In the genomic region with DNA sequence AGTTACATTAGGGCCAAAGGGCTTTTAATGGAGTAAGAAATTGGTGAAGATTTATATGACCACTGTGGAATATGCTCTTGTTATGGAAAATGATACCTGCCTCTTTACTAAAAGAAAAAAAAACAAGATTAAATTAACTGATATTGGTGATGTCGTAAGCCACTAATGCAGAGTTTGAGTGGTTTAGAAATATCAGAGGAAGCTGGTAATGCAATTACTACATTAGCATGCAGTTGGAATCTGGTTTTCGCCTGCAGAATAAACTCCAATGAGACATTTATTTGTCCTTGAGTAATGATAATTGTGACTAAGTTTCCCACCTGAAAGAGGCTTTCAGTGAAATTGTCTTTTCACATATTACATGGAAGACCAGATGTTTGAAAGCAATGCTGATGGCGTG, we compare ENCODE assay signal across 23 cellular contexts.
"Had no signal": no experiment of that assay in that cellular context is flagged by ENCODE, and none has a peak within 500 bp of the region (broad histone marks: within the 10 kb centered on the region; RNA-seq: fewer than 3 reads in every experiment).

No MANE protein-coding gene starts in this region.

- H3K4me1 ChIP-seq: ascending aorta, sigmoid colon, upper lobe of right lung had no signal

- H3K27ac ChIP-seq: ascending aorta, brain microvascular endothelial cell, hepatocyte, sigmoid colon, upper lobe of right lung, WERI-Rb-1 had no signal

- ATAC-seq: activated CD8-positive, alpha-beta memory T cell treated with anti-CD3 and anti-CD28 coated beads, Interleukin-2, amount 10 ng/mL, durations not matched to agents 7 days and 5 days; activated CD8-positive, alpha-beta T cell treated with anti-CD3 and anti-CD28 coated beads for 36 hours; activated naive CD4-positive, alpha-beta T cell treated with anti-CD3 and anti-CD28 coated beads, Interleukin-2, amount 50 U/mL, for 72 hours; esophagus mucosa; left ventricle myocardium superior; natural killer cell treated with Interleukin-12 subunit alpha and Interleukin-12 subunit beta and Interleukin-15 and Interleukin-18, amount 100 ng/mL, for 72 hours; upper lobe of right lung had no signal

- H3K79me2 ChIP-seq: hepatocyte had no signal

- H2AFZ ChIP-seq: hepatocyte had no signal

- DNase-seq: activated CD4-positive, alpha-beta T cell treated with anti-CD3 and anti-CD28 coated beads, Interleukin-2, amount 10 ng/mL, durations not matched to agents 7 days and 5 days; activated CD4-positive, CD25-positive, alpha-beta regulatory T cell treated with anti-CD3 and anti-CD28 coated beads, Interleukin-2, amount 50 U/mL, for 72 hours; activated CD8-positive, alpha-beta memory T cell treated with anti-CD3 and anti-CD28 coated beads, Interleukin-2, amount 10 ng/mL, durations not matched to agents 7 days and 5 days; activated CD8-positive, alpha-beta T cell treated with anti-CD3 and anti-CD28 coated beads for 36 hours; activated gamma-delta T cell treated with Interleukin-2 at 50 U/mL for 16 hours; activated T-cell treated with anti-CD3 and anti-CD28 coated beads for 4 hours; brain microvascular endothelial cell; effector memory CD4-positive, alpha-beta T cell; foreskin melanocyte; immature natural killer cell; kidney glomerular epithelial cell; left ventricle myocardium superior; retina; sigmoid colon; stimulated activated CD4-positive, alpha-beta T cell treated with anti-CD3 and anti-CD28 coated beads, Interleukin-4, amount 100 ng/mL, for 1 hour; stimulated activated naive CD4-positive, alpha-beta T cell treated with Interleukin-2 at 50 U/mL for 16 hours; upper lobe of right lung; WERI-Rb-1 had no signal

- H3K27me3 ChIP-seq: ascending aorta, brain microvascular endothelial cell, hepatocyte, sigmoid colon, upper lobe of right lung had no signal

- H3K9me3 ChIP-seq: ascending aorta, sigmoid colon, upper lobe of right lung had no signal

- H3K4me2 ChIP-seq: hepatocyte had no signal

- H3K36me3 ChIP-seq: ascending aorta, brain microvascular endothelial cell, sigmoid colon, upper lobe of right lung, WERI-Rb-1 had no signal

- H3K4me3 ChIP-seq: ascending aorta, hepatocyte, sigmoid colon, upper lobe of right lung had no signal
